Comparison of ENCODE assay signal across 8 cellular contexts in the genomic region with DNA sequence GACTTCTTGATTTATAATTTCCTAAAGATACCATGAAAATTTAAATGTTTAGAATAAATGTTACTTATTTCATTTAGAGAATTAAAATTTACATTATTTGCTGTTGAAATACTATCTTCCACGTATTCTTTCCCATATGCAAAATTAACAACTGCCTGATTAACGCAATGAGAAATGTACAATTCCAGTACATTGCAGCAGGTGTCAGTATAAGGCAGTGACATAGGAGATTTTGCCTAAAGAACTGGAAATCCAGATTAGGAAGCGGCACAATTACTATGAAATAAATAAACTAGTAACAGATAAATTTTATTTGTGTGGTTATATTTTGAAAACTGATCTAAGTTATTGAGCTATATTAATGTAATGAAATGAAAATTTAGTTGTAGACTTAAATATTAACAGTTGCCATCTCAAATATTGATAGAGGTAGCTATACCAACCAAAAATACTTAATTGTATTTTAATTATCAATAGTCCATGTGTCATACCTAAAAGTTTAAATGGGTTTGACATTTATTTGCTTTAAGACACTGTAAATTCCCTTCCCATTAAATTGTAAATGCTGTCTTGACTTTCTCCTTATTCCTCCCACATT.
A peak's percentile ranks its signal among the peaks of the same experiment; 100 is the strongest.
DNase-seq lines count a peak whose midpoint lies in the region; ATAC-seq, FAIRE-seq and TF ChIP-seq lines count a peak whose summit lies in the region.

No MANE protein-coding gene starts in this region.

- no peaks in the 10 kb centered on the region for H4K20me1 ChIP-seq in OCI-LY3 (ENCODE audit: insufficient read depth, low read length)

- no peak overlapping the region for H3K27ac ChIP-seq in OCI-LY3 (ENCODE audit: low read length)

- H3K4me2 ChIP-seq in OCI-LY3 (ENCODE audit: low read length): no peak overlapping the region

- FAIRE-seq in HTR-8/SVneo (lab: Jason Lieb, UNC): peak; percentile 33

- no peaks in the 10 kb centered on the region for H3K79me2 ChIP-seq in OCI-LY3 (ENCODE audit: low read length)

- POLR2A ChIA-PET in Caco-2 (lab: Charles Lee): no interaction called here

- H3K36me3 ChIP-seq in Caco-2 (ENCODE audit: control insufficient read depth, insufficient read depth, low read length): no peaks in the 10 kb centered on the region
- H3K36me3 ChIP-seq in OCI-LY3 (replicated peaks; ENCODE audit: low read depth, low read length): no peaks in the 10 kb centered on the region

- no TSS peak for BruUV-seq in Caco-2 (replicated peaks; lab: Mats Ljungman, UMichigan)

- H3K9me3 ChIP-seq in Caco-2: no peaks in the 10 kb centered on the region
- no peaks in the 10 kb centered on the region for H3K9me3 ChIP-seq in OCI-LY3 (ENCODE audit: insufficient read depth, low read length)

- no peaks in the 10 kb centered on the region for H3K27me3 ChIP-seq in Caco-2 (replicated peaks; ENCODE audit: control insufficient read depth, insufficient read depth, low read length)
- H3K27me3 ChIP-seq in OCI-LY3 (ENCODE audit: low read depth, low read length): peaks cover 27% of the 10 kb centered on the region

- CTCF ChIA-PET in Caco-2 (lab: Charles Lee): interaction anchor here (0.9 kb wide), 1 partner anchor 194 kb away, joined by 5 read pairs; no protein-coding TSS in a partner anchor

- H3K9ac ChIP-seq in OCI-LY3 (ENCODE audit: low read length): no peak overlapping the region

- no peak overlapping the region for H3K27ac Mint-ChIP-seq in Caco-2 (ENCODE audit: unreplicated experiment)
- H3K27ac Mint-ChIP-seq in natural killer cell treated with Interleukin-12 subunit alpha and Interleukin-12 subunit beta and Interleukin-15 and Interleukin-18, amount 100 ng/mL, for 72 hours: peak overlapping the region; percentile 98 to 99

- H3K27me3 Mint-ChIP-seq in Caco-2 (ENCODE audit: insufficient read depth, unreplicated experiment): no peaks in the 10 kb centered on the region
- no peaks in the 10 kb centered on the region for H3K27me3 Mint-ChIP-seq in natural killer cell treated with Interleukin-12 subunit alpha and Interleukin-12 subunit beta and Interleukin-15 and Interleukin-18, amount 100 ng/mL, for 72 hours

- TF ChIP-seq CTCF in Caco-2 (IDR thresholded peaks at IDR 0.05; ENCODE audit: insufficient read depth in 1 of 2, low read depth in 1 of 2, low read length in 1 of 2, severe bottlenecking in 1 of 2, unreplicated experiment in 1 of 2) (peak; percentile 55 to 59), OCI-LY3 (IDR thresholded peaks at IDR 0.05; ENCODE audit: low read depth, low read length) (peak; percentile 58)

- DNase-seq in Caco-2 (peak in 1 of 2 experiments; percentile 32), HTR-8/SVneo (ENCODE audit: insufficient read length, low spot score) (peak; percentile 5), dermis microvascular lymphatic vessel endothelial cell (ENCODE audit: low read depth in 2 of 2) (peak; percentile 28 to 38)
- no peak for DNase-seq in natural killer cell treated with Interleukin-12 subunit alpha and Interleukin-12 subunit beta and Interleukin-15 and Interleukin-18, amount 100 ng/mL, for 72 hours (ENCODE audit: low spot score)
- no peak for DNase-seq in effector CD8-positive, alpha-beta T cell (lab: John Stamatoyannopoulos, UW)

- H3K36me3 Mint-ChIP-seq in Caco-2 (ENCODE audit: insufficient read depth, unreplicated experiment): peaks cover 41% of the 10 kb centered on the region
- H3K36me3 Mint-ChIP-seq in natural killer cell treated with Interleukin-12 subunit alpha and Interleukin-12 subunit beta and Interleukin-15 and Interleukin-18, amount 100 ng/mL, for 72 hours: peaks cover 15% of the 10 kb centered on the region

- H2AFZ ChIP-seq in OCI-LY3 (ENCODE audit: low read depth, low read length): no peak overlapping the region

- H3K9me3 Mint-ChIP-seq in Caco-2 (ENCODE audit: unreplicated experiment): no peaks in the 10 kb centered on the region
- H3K9me3 Mint-ChIP-seq in natural killer cell treated with Interleukin-12 subunit alpha and Interleukin-12 subunit beta and Interleukin-15 and Interleukin-18, amount 100 ng/mL, for 72 hours: no peaks in the 10 kb centered on the region

- ATAC-seq in natural killer cell treated with Interleukin-12 subunit alpha and Interleukin-12 subunit beta and Interleukin-15 and Interleukin-18, amount 100 ng/mL, for 72 hours: no peak
- ATAC-seq in GM21423 (IDR thresholded peaks at IDR 0.05; ENCODE audit: unreplicated experiment) (no peak), GM19023 (IDR thresholded peaks at IDR 0.05; ENCODE audit: unreplicated experiment) (no peak)

- no peaks in the 10 kb centered on the region for H3K4me1 ChIP-seq in Caco-2
- peaks cover 14% of the 10 kb centered on the region for H3K4me1 ChIP-seq in OCI-LY3 (ENCODE audit: low read length)

- H3K4me3 Mint-ChIP-seq in Caco-2 (ENCODE audit: unreplicated experiment): no peak overlapping the region
- peak overlapping the region; percentile 71 for H3K4me3 Mint-ChIP-seq in natural killer cell treated with Interleukin-12 subunit alpha and Interleukin-12 subunit beta and Interleukin-15 and Interleukin-18, amount 100 ng/mL, for 72 hours

- H3K4me3 ChIP-seq in Caco-2 (ENCODE audit: low read depth, low read length): no peak overlapping the region
- no peak overlapping the region for H3K4me3 ChIP-seq in OCI-LY3 (ENCODE audit: low read length)

- peaks cover 16% of the 10 kb centered on the region for H3K4me1 Mint-ChIP-seq in Caco-2 (ENCODE audit: low read depth, unreplicated experiment)
- H3K4me1 Mint-ChIP-seq in natural killer cell treated with Interleukin-12 subunit alpha and Interleukin-12 subunit beta and Interleukin-15 and Interleukin-18, amount 100 ng/mL, for 72 hours (ENCODE audit: low read depth in 2 of 2): peaks cover 50 to 73% of the 10 kb centered on the region in 2 donors

- intact Hi-C loops in Caco-2 (cut with micrococcal nuclease; ENCODE audit: unreplicated experiment): loop anchor here (1.0 to 10.0 kb wide), 6 partner anchors 76 to 1049 kb away; no protein-coding TSS in a partner anchor

Comparison
In these comparisons a context has a peak if more than half of its experiments do, and no peak if none do; other contexts are left out.
1. DNase-seq: peak in HTR-8/SVneo (single experiment) and dermis microvascular lymphatic vessel endothelial cell (2 of 2); none in natural killer cell treated with Interleukin-12 subunit alpha and Interleukin-12 subunit beta and Interleukin-15 and Interleukin-18, amount 100 ng/mL, for 72 hours (single experiment) and effector CD8-positive, alpha-beta T cell (single experiment).